In genomic region chr5:158364367-158364766, GRCh38 we compare ENCODE assay signal across 27 cellular contexts.
"Had no signal": no experiment of that assay in that cellular context is flagged by ENCODE, and none has a peak within 500 bp of the region (broad histone marks: within the 10 kb centered on the region; RNA-seq: fewer than 3 reads in every experiment).

No MANE protein-coding gene starts in this region.

- H3K36me3 ChIP-seq: esophagus squamous epithelium, gastroesophageal sphincter, heart left ventricle, left ventricle myocardium inferior, neutrophil, ovary, prostate gland, suprapubic skin, tibial nerve had no signal

- H3K4me1 Mint-ChIP-seq: immature natural killer cell; stimulated activated naive CD8-positive, alpha-beta T cell treated with anti-CD3 and anti-CD28 coated beads, Interleukin-15, amount 100 ng/mL, for 72 hours; T-cell had no signal

- H3K27ac Mint-ChIP-seq: activated CD8-positive, alpha-beta T cell treated with anti-CD3 and anti-CD28 coated beads, Interleukin-2, amount 10 ng/mL, durations not matched to agents 7 days and 5 days; activated naive CD4-positive, alpha-beta T cell treated with anti-CD3 and anti-CD28 coated beads, Interleukin-2, amount 50 U/mL, for 72 hours; activated T-helper 1 cell treated with anti-CD3 and anti-CD28 coated beads, Interleukin-12 subunit alpha, Interleukin-12 subunit beta, Interleukin-2, Interleukin-4 antibody, amounts not matched to agents 30 ng/mL and 10 ng/mL and 1 ng/mL, durations not matched to agents 14 hours and 24 hours and 36 hours; immature natural killer cell; natural killer cell treated with Interleukin-12 subunit alpha and Interleukin-12 subunit beta and Interleukin-15 and Interleukin-18, amount 100 ng/mL, for 72 hours; stimulated activated naive CD8-positive, alpha-beta T cell treated with anti-CD3 and anti-CD28 coated beads, Interleukin-15, amount 100 ng/mL, for 72 hours; T-cell; T-helper 2 cell treated with Interferon-gamma antibody and Interleukin-4, amounts not matched to agents 5 μg/mL and 100 μg/mL, for 36 hours had no signal

- H3K4me3 Mint-ChIP-seq: activated CD8-positive, alpha-beta T cell treated with anti-CD3 and anti-CD28 coated beads, Interleukin-2, amount 10 ng/mL, durations not matched to agents 7 days and 5 days; activated T-helper 1 cell treated with anti-CD3 and anti-CD28 coated beads, Interleukin-12 subunit alpha, Interleukin-12 subunit beta, Interleukin-2, Interleukin-4 antibody, amounts not matched to agents 30 ng/mL and 10 ng/mL and 1 ng/mL, durations not matched to agents 14 hours and 24 hours and 36 hours; brain; immature natural killer cell; natural killer cell treated with Interleukin-12 subunit alpha and Interleukin-12 subunit beta and Interleukin-15 and Interleukin-18, amount 100 ng/mL, for 72 hours; stimulated activated naive CD8-positive, alpha-beta T cell treated with anti-CD3 and anti-CD28 coated beads, Interleukin-15, amount 100 ng/mL, for 72 hours; T-cell; T-helper 2 cell treated with Interferon-gamma antibody and Interleukin-4, amounts not matched to agents 5 μg/mL and 100 μg/mL, for 36 hours had no signal

- H3K27ac ChIP-seq: esophagus squamous epithelium, gastroesophageal sphincter, heart left ventricle, left ventricle myocardium inferior, neutrophil, ovary, prostate gland, suprapubic skin, tibial nerve, VCaP had no signal

- H3K9me3 ChIP-seq: esophagus squamous epithelium, gastroesophageal sphincter, heart left ventricle, left ventricle myocardium inferior, neutrophil, ovary, prostate gland, suprapubic skin, tibial nerve had no signal

- H3K4me1 ChIP-seq: esophagus squamous epithelium, gastroesophageal sphincter, heart left ventricle, left ventricle myocardium inferior, prostate gland, suprapubic skin, tibial nerve had no signal

- H3K9me3 Mint-ChIP-seq: activated naive CD4-positive, alpha-beta T cell treated with anti-CD3 and anti-CD28 coated beads, Interleukin-2, amount 50 U/mL, for 72 hours; activated T-helper 1 cell treated with anti-CD3 and anti-CD28 coated beads, Interleukin-12 subunit alpha, Interleukin-12 subunit beta, Interleukin-2, Interleukin-4 antibody, amounts not matched to agents 30 ng/mL and 10 ng/mL and 1 ng/mL, durations not matched to agents 14 hours and 24 hours and 36 hours; brain; immature natural killer cell; natural killer cell treated with Interleukin-12 subunit alpha and Interleukin-12 subunit beta and Interleukin-15 and Interleukin-18, amount 100 ng/mL, for 72 hours; stimulated activated naive CD8-positive, alpha-beta T cell treated with anti-CD3 and anti-CD28 coated beads, Interleukin-15, amount 100 ng/mL, for 72 hours; T-cell; T-helper 2 cell treated with Interferon-gamma antibody and Interleukin-4, amounts not matched to agents 5 μg/mL and 100 μg/mL, for 36 hours had no signal

- DNase-seq: activated CD4-positive, alpha-beta T cell treated with anti-CD3 and anti-CD28 coated beads for 1 hour; activated CD4-positive, alpha-beta T cell treated with anti-CD3 and anti-CD28 coated beads, Interleukin-2, amount 50 U/mL, for 1 hour; activated CD8-positive, alpha-beta T cell treated with anti-CD3 and anti-CD28 coated beads, Interleukin-2, amount 10 ng/mL, durations not matched to agents 7 days and 5 days; activated gamma-delta T cell; aorta; central memory CD4-positive, alpha-beta T cell; effector memory CD4-positive, alpha-beta T cell; esophagus squamous epithelium; heart left ventricle; immature natural killer cell; left ventricle myocardium inferior; ovary; right cardiac atrium; stimulated activated CD4-positive, alpha-beta T cell treated with anti-CD3 and anti-CD28 coated beads, Interleukin-4, amount 100 ng/mL, for 4 hours; stimulated activated naive CD8-positive, alpha-beta T cell treated with anti-CD3 and anti-CD28 coated beads, Interleukin-15, amount 100 ng/mL, for 72 hours; T-cell had no signal

- H3K4me3 ChIP-seq: esophagus squamous epithelium, gastroesophageal sphincter, heart left ventricle, left ventricle myocardium inferior, ovary, prostate gland, suprapubic skin, tibial nerve had no signal

- H3K27me3 ChIP-seq: esophagus squamous epithelium, gastroesophageal sphincter, heart left ventricle, neutrophil, ovary, suprapubic skin, tibial nerve had no signal

- ATAC-seq: activated CD8-positive, alpha-beta T cell treated with anti-CD3 and anti-CD28 coated beads, Interleukin-2, amount 10 ng/mL, durations not matched to agents 7 days and 5 days; activated naive CD4-positive, alpha-beta T cell treated with anti-CD3 and anti-CD28 coated beads, Interleukin-2, amount 50 U/mL, for 72 hours; gastroesophageal sphincter; heart left ventricle; natural killer cell treated with Interleukin-12 subunit alpha and Interleukin-12 subunit beta and Interleukin-15 and Interleukin-18, amount 100 ng/mL, for 72 hours; right cardiac atrium; stimulated activated naive CD8-positive, alpha-beta T cell treated with anti-CD3 and anti-CD28 coated beads, Interleukin-15, amount 100 ng/mL, for 72 hours; T-cell had no signal

- H3K27me3 Mint-ChIP-seq: stimulated activated naive CD8-positive, alpha-beta T cell treated with anti-CD3 and anti-CD28 coated beads, Interleukin-15, amount 100 ng/mL, for 72 hours; T-cell had no signal

- H3K36me3 Mint-ChIP-seq: activated naive CD4-positive, alpha-beta T cell treated with anti-CD3 and anti-CD28 coated beads, Interleukin-2, amount 50 U/mL, for 72 hours; brain; immature natural killer cell; natural killer cell treated with Interleukin-12 subunit alpha and Interleukin-12 subunit beta and Interleukin-15 and Interleukin-18, amount 100 ng/mL, for 72 hours; T-cell had no signal
